ENCODE assay signal across 8 cellular contexts in genomic region chr4:148216866-148217814, GRCh38.
DNase-seq lines count a peak whose midpoint lies in the region; ATAC-seq lines count a peak whose summit lies in the region.

No MANE protein-coding gene starts in this region.

- peak; percentile 95 for ATAC-seq in HG03135 (IDR thresholded peaks at IDR 0.05; ENCODE audit: unreplicated experiment)

- peak overlapping the region; percentile 23 for H3K27ac Mint-ChIP-seq in activated T-helper 2 cell treated with anti-CD3 and anti-CD28 coated beads, Interferon-gamma antibody, Interleukin-2, Interleukin-4, amounts not matched to agents 10 μg/mL and 5 μg/mL and 100 μg/mL, durations not matched to agents 14 hours and 24 hours and 36 hours

- intact Hi-C loops in activated T-helper 2 cell treated with anti-CD3 and anti-CD28 coated beads, Interferon-gamma antibody, Interleukin-2, Interleukin-4, amounts not matched to agents 10 μg/mL and 5 μg/mL and 100 μg/mL, durations not matched to agents 14 hours and 24 hours and 36 hours (cut with micrococcal nuclease) = no loop called here

- H3K4me1 Mint-ChIP-seq in activated T-helper 2 cell treated with anti-CD3 and anti-CD28 coated beads, Interferon-gamma antibody, Interleukin-2, Interleukin-4, amounts not matched to agents 10 μg/mL and 5 μg/mL and 100 μg/mL, durations not matched to agents 14 hours and 24 hours and 36 hours (ENCODE audit: low read depth) = peaks cover 13% of the 10 kb centered on the region

- peaks cover 5% of the 10 kb centered on the region for H3K27me3 Mint-ChIP-seq in activated T-helper 2 cell treated with anti-CD3 and anti-CD28 coated beads, Interferon-gamma antibody, Interleukin-2, Interleukin-4, amounts not matched to agents 10 μg/mL and 5 μg/mL and 100 μg/mL, durations not matched to agents 14 hours and 24 hours and 36 hours (ENCODE audit: low read depth)

- no peaks in the 10 kb centered on the region for H3K9me3 Mint-ChIP-seq in activated T-helper 2 cell treated with anti-CD3 and anti-CD28 coated beads, Interferon-gamma antibody, Interleukin-2, Interleukin-4, amounts not matched to agents 10 μg/mL and 5 μg/mL and 100 μg/mL, durations not matched to agents 14 hours and 24 hours and 36 hours

- H3K4me3 Mint-ChIP-seq in activated T-helper 2 cell treated with anti-CD3 and anti-CD28 coated beads, Interferon-gamma antibody, Interleukin-2, Interleukin-4, amounts not matched to agents 10 μg/mL and 5 μg/mL and 100 μg/mL, durations not matched to agents 14 hours and 24 hours and 36 hours (ENCODE audit: low read depth) = peak overlapping the region; percentile 37

- peak; percentile 9 for DNase-seq in stimulated activated CD4-positive, alpha-beta T cell treated with anti-CD3 and anti-CD28 coated beads, Interleukin-4, amount 100 ng/mL, for 24 hours
- no peak for DNase-seq in stimulated activated CD4-positive, alpha-beta T cell treated with anti-CD3 and anti-CD28 coated beads, Interleukin-4, amount 100 ng/mL, for 1 hour
- peak; percentile 32 for DNase-seq in activated T-helper 2 cell treated with anti-CD3 and anti-CD28 coated beads, Interferon-gamma antibody, Interleukin-2, Interleukin-4, amounts not matched to agents 10 μg/mL and 5 μg/mL and 100 μg/mL, durations not matched to agents 14 hours and 24 hours and 36 hours (ENCODE audit: low spot score)
- DNase-seq in myocyte (ENCODE audit: low read depth) = peak; percentile 80
- DNase-seq in NCI-H2227 (lab: John Stamatoyannopoulos, UW; ENCODE audit: unreplicated experiment) = no peak
- DNase-seq in NCI-H69 (lab: John Stamatoyannopoulos, UW) = no peak
- no peak for DNase-seq in COLO668 (lab: John Stamatoyannopoulos, UW; ENCODE audit: unreplicated experiment)

- H3K36me3 Mint-ChIP-seq in activated T-helper 2 cell treated with anti-CD3 and anti-CD28 coated beads, Interferon-gamma antibody, Interleukin-2, Interleukin-4, amounts not matched to agents 10 μg/mL and 5 μg/mL and 100 μg/mL, durations not matched to agents 14 hours and 24 hours and 36 hours (ENCODE audit: low read depth) = no peaks in the 10 kb centered on the region

Comparison
In these comparisons a context has a peak if more than half of its experiments do, and no peak if none do; other contexts are left out.
1. DNase-seq: peak in stimulated activated CD4-positive, alpha-beta T cell treated with anti-CD3 and anti-CD28 coated beads, Interleukin-4, amount 100 ng/mL, for 24 hours (single experiment), activated T-helper 2 cell treated with anti-CD3 and anti-CD28 coated beads, Interferon-gamma antibody, Interleukin-2, Interleukin-4, amounts not matched to agents 10 μg/mL and 5 μg/mL and 100 μg/mL, durations not matched to agents 14 hours and 24 hours and 36 hours (single experiment) and myocyte (single experiment); none in stimulated activated CD4-positive, alpha-beta T cell treated with anti-CD3 and anti-CD28 coated beads, Interleukin-4, amount 100 ng/mL, for 1 hour (single experiment), NCI-H2227 (single experiment), NCI-H69 (single experiment) and COLO668 (single experiment).